Comparison of ENCODE assay signal across 1 cellular context in the genomic region with DNA sequence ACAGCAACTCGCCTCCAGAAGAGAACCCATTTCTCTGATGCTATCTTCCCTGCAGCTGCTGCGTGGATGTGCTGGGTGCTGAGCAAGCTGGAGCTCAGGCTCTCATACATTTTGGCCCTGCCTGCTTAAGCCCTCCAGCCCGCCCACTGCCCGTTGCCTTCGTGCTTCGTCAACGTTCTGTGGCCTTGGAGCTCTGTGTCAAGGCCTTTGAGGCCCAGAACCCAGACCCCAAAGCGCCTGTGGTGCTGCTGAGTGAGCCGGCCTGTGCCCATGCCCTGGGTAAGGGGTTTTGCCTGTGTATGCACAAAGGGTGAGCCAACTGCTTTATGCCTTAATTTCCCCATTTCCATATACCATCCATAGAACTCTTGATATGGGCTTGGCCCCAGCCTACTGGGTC.
TF ChIP-seq lines count a peak whose summit lies in the region.

No MANE protein-coding gene starts in this region.

TF ChIP-seq in liver, 16 proteins besides CTCF, POLR2A, EP300 and RAD21:
- no peak for TF ChIP-seq SP1 (IDR thresholded peaks at IDR 0.05)
- TF ChIP-seq, protein P1, sequence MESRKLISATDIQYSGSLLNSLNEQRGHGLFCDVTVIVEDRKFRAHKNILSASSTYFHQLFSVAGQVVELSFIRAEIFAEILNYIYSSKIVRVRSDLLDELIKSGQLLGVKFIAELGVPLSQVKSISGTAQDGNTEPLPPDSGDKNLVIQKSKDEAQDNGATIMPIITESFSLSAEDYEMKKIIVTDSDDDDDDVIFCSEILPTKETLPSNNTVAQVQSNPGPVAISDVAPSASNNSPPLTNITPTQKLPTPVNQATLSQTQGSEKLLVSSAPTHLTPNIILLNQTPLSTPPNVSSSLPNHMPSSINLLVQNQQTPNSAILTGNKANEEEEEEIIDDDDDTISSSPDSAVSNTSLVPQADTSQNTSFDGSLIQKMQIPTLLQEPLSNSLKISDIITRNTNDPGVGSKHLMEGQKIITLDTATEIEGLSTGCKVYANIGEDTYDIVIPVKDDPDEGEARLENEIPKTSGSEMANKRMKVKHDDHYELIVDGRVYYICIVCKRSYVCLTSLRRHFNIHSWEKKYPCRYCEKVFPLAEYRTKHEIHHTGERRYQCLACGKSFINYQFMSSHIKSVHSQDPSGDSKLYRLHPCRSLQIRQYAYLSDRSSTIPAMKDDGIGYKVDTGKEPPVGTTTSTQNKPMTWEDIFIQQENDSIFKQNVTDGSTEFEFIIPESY (IDR thresholded peaks at IDR 0.05): no peak
- no peak for TF ChIP-seq JUND (IDR thresholded peaks at IDR 0.05)
- TF ChIP-seq RXRA (IDR thresholded peaks at IDR 0.05): no peak
- TF ChIP-seq GABPA (IDR thresholded peaks at IDR 0.05 in 1 of 2, conservative IDR thresholded peaks at IDR 0.05 in 1 of 2): no peak
- TF ChIP-seq HNF4G (IDR thresholded peaks at IDR 0.05): no peak
- no peak for TF ChIP-seq EGR1 (IDR thresholded peaks at IDR 0.05; ENCODE audit: low read depth in 2 of 2)
- TF ChIP-seq, protein P2, sequence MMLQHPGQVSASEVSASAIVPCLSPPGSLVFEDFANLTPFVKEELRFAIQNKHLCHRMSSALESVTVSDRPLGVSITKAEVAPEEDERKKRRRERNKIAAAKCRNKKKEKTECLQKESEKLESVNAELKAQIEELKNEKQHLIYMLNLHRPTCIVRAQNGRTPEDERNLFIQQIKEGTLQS (IDR thresholded peaks at IDR 0.05): no peak
- no peak for TF ChIP-seq NR2F2 (IDR thresholded peaks at IDR 0.05)
- TF ChIP-seq MAX (IDR thresholded peaks at IDR 0.05): no peak
- no peak for TF ChIP-seq REST (IDR thresholded peaks at IDR 0.05)
- no peak for TF ChIP-seq YY1 (IDR thresholded peaks at IDR 0.05)
- no peak for TF ChIP-seq HNF4A (conservative IDR thresholded peaks at IDR 0.05)
- TF ChIP-seq FOXA2 (IDR thresholded peaks at IDR 0.05): no peak
- TF ChIP-seq FOXA1 (IDR thresholded peaks at IDR 0.05): no peak
- no peak for TF ChIP-seq TAF1 (conservative IDR thresholded peaks at IDR 0.05)
TF ChIP-seq in liver: peak in this region for 0.
